Comparison of ENCODE assay signal across 30 cellular contexts in genomic region chr13:23850134-23850533, GRCh38. TPM values are rescaled to one million over a fixed set of nuclear protein-coding genes. Genes with fewer than 3 reads are reported as not detected.
"Had no signal": no experiment of that assay in that cellular context is flagged by ENCODE, and none has a peak within 500 bp of the region (broad histone marks: within the 10 kb centered on the region; RNA-seq: fewer than 3 reads in every experiment).

No MANE protein-coding gene starts in this region.

- H3K9me3 ChIP-seq: gastrocnemius medialis, heart right ventricle, left lung, lower lobe of right lung, spleen, suprapubic skin, thyroid gland had no signal

- H3K4me1 Mint-ChIP-seq: neural crest cell had no signal

- H3K36me3 Mint-ChIP-seq: mesothelial cell of epicardium, natural killer cell had no signal

- H3K36me3 ChIP-seq: gastrocnemius medialis, lower lobe of right lung, thyroid gland had no signal

- H3K4me1 ChIP-seq: left lung, lower lobe of right lung had no signal

- H3K9me3 Mint-ChIP-seq: endodermal cell; memory B cell; mesothelial cell of epicardium; natural killer cell; neural crest cell; stimulated activated memory B cell treated with anti-CD40 and anti-IgM and Interleukin-4, amounts not matched to agents 10 μg/mL and 1 μg/mL and 100 μg/mL, for 72 hours; type B pancreatic cell had no signal

- H3K4me3 Mint-ChIP-seq: endodermal cell; memory B cell; mesothelial cell of epicardium; natural killer cell; neural crest cell; stimulated activated memory B cell treated with anti-CD40 and anti-IgM and Interleukin-4, amounts not matched to agents 10 μg/mL and 1 μg/mL and 100 μg/mL, for 72 hours; type B pancreatic cell had no signal

- ATAC-seq: gastrocnemius medialis; heart right ventricle; left lung; lower lobe of right lung; natural killer cell; sciatic nerve; stimulated activated memory B cell treated with anti-CD40 and anti-IgM and Interleukin-4, amounts not matched to agents 10 μg/mL and 1 μg/mL and 100 μg/mL, for 72 hours had no signal

- H3K27me3 ChIP-seq: gastrocnemius medialis, heart right ventricle, left lung, spleen, suprapubic skin, thyroid gland had no signal

- H3K27ac ChIP-seq: coronary artery, gastrocnemius medialis, heart right ventricle, left lung, lower lobe of right lung, spleen, suprapubic skin, thyroid gland had no signal

- H3K4me3 ChIP-seq: coronary artery, gastrocnemius medialis, heart right ventricle, left lung, lower lobe of right lung, spleen, suprapubic skin, thyroid gland had no signal

- H3K27ac Mint-ChIP-seq: endodermal cell; memory B cell; natural killer cell; stimulated activated memory B cell treated with anti-CD40 and anti-IgM and Interleukin-4, amounts not matched to agents 10 μg/mL and 1 μg/mL and 100 μg/mL, for 72 hours; type B pancreatic cell had no signal

- DNase-seq: effector CD4-positive, alpha-beta T cell; endodermal cell; erythroblast; gastrocnemius medialis; heart right ventricle; hypothalamus; islet precursor cell; left lung; lower lobe of right lung; natural killer cell; posterior cingulate gyrus; spleen; stimulated activated CD4-positive, alpha-beta T cell treated with anti-CD3 and anti-CD28 coated beads, Interleukin-15, amount 100 ng/mL, for 24 hours; stimulated activated CD4-positive, alpha-beta T cell treated with anti-CD3 and anti-CD28 coated beads, Interleukin-1b, Interleukin-23, amount 100 ng/mL, for 48 hours; stimulated activated CD4-positive, alpha-beta T cell treated with anti-CD3 and anti-CD28 coated beads, Interleukin-4, amount 100 ng/mL, for 24 hours; thyroid gland had no signal

- H3K27me3 Mint-ChIP-seq: memory B cell; stimulated activated memory B cell treated with anti-CD40 and anti-IgM and Interleukin-4, amounts not matched to agents 10 μg/mL and 1 μg/mL and 100 μg/mL, for 72 hours; type B pancreatic cell had no signal

RNA-seq across cellular contexts. Expression of gene C1QTNF9B, which starts 47.2 kb away (rescaled TPM):
- total RNA-seq: dermis microvascular lymphatic vessel endothelial cell, endodermal cell, endothelial cell of umbilical vein, lower lobe of right lung, mesothelial cell of epicardium, mucosa of gallbladder, myocyte, natural killer cell, neural crest cell, osteocyte, pulmonary artery endothelial cell, thyroid gland had no signal
